ENCODE assay signal across 15 cellular contexts in genomic region chr13:98230762-98231161, GRCh38. TPM values are rescaled to one million over a fixed set of nuclear protein-coding genes. Genes with fewer than 3 reads are reported as not detected.
"Had no signal": no experiment of that assay in that cellular context is flagged by ENCODE, and none has a peak within 500 bp of the region (broad histone marks: within the 10 kb centered on the region; RNA-seq: fewer than 3 reads in every experiment).

No MANE protein-coding gene starts in this region.

RNA-seq across cellular contexts. Expression of gene RNF113B, which starts 53.7 kb away (rescaled TPM):
- total RNA-seq: activated B cell treated with CpG ODN at 0.5 μM for 24 hours; activated CD4-positive, alpha-beta memory T cell treated with anti-CD3 and anti-CD28 coated beads for 36 hours; activated CD4-positive, alpha-beta memory T cell treated with anti-CD3 and anti-CD28 coated beads, Interleukin-2, amount 10 ng/mL, durations not matched to agents 7 days and 5 days; activated CD4-positive, alpha-beta T cell treated with anti-CD3 and anti-CD28 coated beads for 36 hours; activated CD4-positive, alpha-beta T cell treated with anti-CD3 and anti-CD28 coated beads, Interleukin-2, amount 10 ng/mL, durations not matched to agents 24 days and 14 days; activated CD4-positive, alpha-beta T cell treated with anti-CD3 and anti-CD28 coated beads, Interleukin-2, amount 10 ng/mL, durations not matched to agents 7 days and 5 days; activated CD8-positive, alpha-beta memory T cell treated with anti-CD3 and anti-CD28 coated beads for 36 hours; activated CD8-positive, alpha-beta memory T cell treated with anti-CD3 and anti-CD28 coated beads, Interleukin-2, amount 10 ng/mL, durations not matched to agents 7 days and 5 days; activated CD8-positive, alpha-beta T cell treated with anti-CD3 and anti-CD28 coated beads for 36 hours; activated CD8-positive, alpha-beta T cell treated with anti-CD3 and anti-CD28 coated beads, Interleukin-2, amount 10 ng/mL, durations not matched to agents 7 days and 5 days; T-cell; T-helper 1 cell treated with Interleukin-12 subunit alpha and Interleukin-12 subunit beta and Interleukin-4 antibody, amounts not matched to agents 30 ng/mL and 1 ng/mL, for 36 hours; T-helper 17 cell; T-helper 2 cell treated with Interferon-gamma antibody and Interleukin-4, amounts not matched to agents 100 ng/mL and 5 ng/mL, for 36 hours; WTC11 had no signal
